30 cellular contexts compared by ENCODE assay signal in genomic region chr5:83363876-83364275, GRCh38.
"Had no signal": no experiment of that assay in that cellular context is flagged by ENCODE, and none has a peak within 500 bp of the region (broad histone marks: within the 10 kb centered on the region; RNA-seq: fewer than 3 reads in every experiment).

No MANE protein-coding gene starts in this region.

- H3K27ac Mint-ChIP-seq: immature natural killer cell; memory B cell; naive B cell; nephron; stimulated activated naive CD8-positive, alpha-beta T cell treated with anti-CD3 and anti-CD28 coated beads, Interleukin-15, amount 100 ng/mL, for 72 hours had no signal

- H3K9me3 ChIP-seq: colonic mucosa, prostate gland, upper lobe of right lung had no signal

- H3K27me3 ChIP-seq: colonic mucosa, esophagus muscularis mucosa, foreskin keratinocyte, gastroesophageal sphincter, heart right ventricle, right atrium auricular region, suprapubic skin, transverse colon, upper lobe of right lung, uterus had no signal

- H3K4me2 ChIP-seq: smooth muscle cell had no signal

- H3K27ac ChIP-seq: colonic mucosa, esophagus muscularis mucosa, foreskin keratinocyte, gastroesophageal sphincter, prostate gland, right atrium auricular region, suprapubic skin, transverse colon, upper lobe of right lung, uterus had no signal

- H3K36me3 Mint-ChIP-seq: immature natural killer cell, memory B cell, naive B cell had no signal

- H3K4me3 ChIP-seq: colonic mucosa, esophagus muscularis mucosa, gastroesophageal sphincter, heart right ventricle, lung, mucosa of descending colon, prostate gland, right atrium auricular region, smooth muscle cell, suprapubic skin, transverse colon, upper lobe of right lung, uterus had no signal

- H3K4me1 ChIP-seq: colonic mucosa, esophagus muscularis mucosa, gastroesophageal sphincter, prostate gland, right atrium auricular region, suprapubic skin, transverse colon, upper lobe of right lung, uterus had no signal

- H3K4me3 Mint-ChIP-seq: immature natural killer cell; memory B cell; naive B cell; nephron; stimulated activated naive CD8-positive, alpha-beta T cell treated with anti-CD3 and anti-CD28 coated beads, Interleukin-15, amount 100 ng/mL, for 72 hours had no signal

- DNase-seq: colonic mucosa; dermis blood vessel endothelial cell; effector memory CD4-positive, alpha-beta T cell; foreskin keratinocyte; heart right ventricle; hypothalamus; immature natural killer cell; islet precursor cell; kidney glomerular epithelial cell; left ventricle myocardium superior; mucosa of descending colon; naive B cell; stimulated activated CD4-positive, alpha-beta T cell treated with anti-CD3 and anti-CD28 coated beads, Interleukin-12 subunit alpha, Interleukin-12 subunit beta, amount 100 ng/mL, for 4 hours; stimulated activated CD4-positive, alpha-beta T cell treated with anti-CD3 and anti-CD28 coated beads, Interleukin-1b, Interleukin-23, amount 100 ng/mL, for 48 hours; stimulated activated CD4-positive, alpha-beta T cell treated with anti-CD3 and anti-CD28 coated beads, Interleukin-4, amount 100 ng/mL, for 1 hour; stimulated activated CD8-positive, alpha-beta memory T cell treated with anti-CD3 and anti-CD28 coated beads, Interleukin-4, amount 100 ng/mL, for 48 hours; stimulated activated naive CD4-positive, alpha-beta T cell; stimulated activated naive CD8-positive, alpha-beta T cell treated with anti-CD3 and anti-CD28 coated beads, Interleukin-15, amount 100 ng/mL, for 72 hours; transverse colon; upper lobe of right lung; uterus had no signal

- H3K36me3 ChIP-seq: colonic mucosa, esophagus muscularis mucosa, gastroesophageal sphincter, heart right ventricle, prostate gland, right atrium auricular region, suprapubic skin, transverse colon, upper lobe of right lung, uterus had no signal

- H3K27me3 Mint-ChIP-seq: naive B cell; stimulated activated naive CD8-positive, alpha-beta T cell treated with anti-CD3 and anti-CD28 coated beads, Interleukin-15, amount 100 ng/mL, for 72 hours had no signal

- H3K4me1 Mint-ChIP-seq: immature natural killer cell; memory B cell; nephron; stimulated activated naive CD8-positive, alpha-beta T cell treated with anti-CD3 and anti-CD28 coated beads, Interleukin-15, amount 100 ng/mL, for 72 hours had no signal
